ENCODE assay signal across 4 cellular contexts in the genomic region with DNA sequence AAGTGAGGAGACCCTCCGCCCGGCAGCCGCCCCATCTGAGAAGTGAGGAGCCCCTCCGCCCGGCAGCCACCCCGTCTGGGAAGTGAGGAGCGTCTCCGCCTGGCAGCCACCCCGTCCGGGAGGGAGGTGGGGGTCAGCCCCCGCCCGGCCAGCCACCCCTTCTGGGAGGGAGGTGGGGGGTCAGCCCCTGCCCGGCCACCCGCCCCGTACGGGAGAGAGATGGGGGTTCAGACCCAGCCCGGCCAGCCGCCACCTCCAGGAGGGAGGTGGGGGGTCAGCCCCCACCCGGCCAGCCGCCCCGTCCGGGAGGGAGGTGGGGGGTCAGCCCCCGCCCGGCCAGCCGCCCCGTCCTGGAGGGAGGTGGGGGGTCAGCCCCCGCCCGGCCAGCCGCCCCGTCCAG. TPM values are rescaled to one million over a fixed set of nuclear protein-coding genes. Genes with fewer than 3 reads are reported as not detected.
"Had no signal": no experiment of that assay in that cellular context is flagged by ENCODE, and none has a peak within 500 bp of the region (broad histone marks: within the 10 kb centered on the region; RNA-seq: fewer than 3 reads in every experiment).

No MANE protein-coding gene starts in this region.

RNA-seq across cellular contexts. Expression of gene ZNF695, which starts 24.4 kb away (rescaled TPM):
- total RNA-seq: aorta, ascending aorta, body of pancreas, cardiac septum had no signal
- polyA plus RNA-seq: aorta had no signal

RNA-seq across cellular contexts. Expression of gene ZNF670, which starts 46.3 kb away (rescaled TPM):
- total RNA-seq: ascending aorta had no signal
